ENCODE assay signal across 9 cellular contexts in the genomic region with DNA sequence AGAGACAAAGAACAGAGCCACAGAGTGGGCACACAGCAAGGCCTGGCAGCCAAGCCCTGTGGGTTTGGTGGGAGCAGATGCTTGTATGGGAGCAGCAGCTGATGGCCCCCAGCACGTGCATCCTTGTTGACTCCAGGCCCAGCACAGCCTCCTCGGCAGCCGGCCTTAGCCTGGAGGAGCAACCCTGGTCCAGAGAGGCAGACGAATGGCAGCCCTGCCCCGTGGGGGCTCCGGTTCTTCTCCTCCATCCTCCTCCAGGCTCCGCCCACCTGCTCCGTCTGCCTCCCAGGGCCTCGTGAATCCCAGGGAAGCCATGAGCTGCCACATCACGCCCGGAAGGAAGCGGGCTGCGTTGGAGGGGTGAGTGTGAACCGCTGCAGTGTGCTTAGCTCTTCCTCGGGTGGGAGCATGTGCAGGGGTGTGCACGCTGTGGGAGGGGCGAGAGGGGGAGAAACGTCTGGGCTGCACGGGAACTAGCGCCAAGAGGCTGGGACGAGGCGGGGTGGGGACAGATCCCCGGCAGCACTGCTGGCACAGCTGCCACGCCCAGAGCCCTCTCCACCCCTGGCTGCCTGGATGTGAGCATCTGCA.
DNase-seq lines count a peak whose midpoint lies in the region; ATAC-seq lines count a peak whose summit lies in the region.
"Had no signal": no experiment of that assay in that cellular context is flagged by ENCODE, and none has a peak within 500 bp of the region (broad histone marks: within the 10 kb centered on the region; RNA-seq: fewer than 3 reads in every experiment).

No MANE protein-coding gene starts in this region.

- peak; percentile 64 for DNase-seq in activated CD8-positive, alpha-beta memory T cell treated with anti-CD3 and anti-CD28 coated beads for 24 hours
- DNase-seq in activated CD8-positive, alpha-beta memory T cell treated with anti-CD3 and anti-CD28 coated beads, Interleukin-2, amount 50 U/mL, for 4 hours, result no peak
- DNase-seq in SW480 (ENCODE audit: low spot score) (peak; percentile 24), hippocampal formation (lab: John Stamatoyannopoulos, UW) (peak; percentile 43 to 59), substantia nigra (lab: John Stamatoyannopoulos, UW) (peak in 35 of 49 donors; percentile 14 to 96 (median 44)), LoVo (ENCODE audit: low spot score) (no peak), HuH-7.5 (ENCODE audit: low spot score) (no peak)

- ATAC-seq in HG02763 (IDR thresholded peaks at IDR 0.05; ENCODE audit: unreplicated experiment), result no peak
- ATAC-seq: esophagus mucosa had no signal

- peak overlapping the region; percentile 58 for H3K27ac ChIP-seq in substantia nigra (ENCODE audit: low read depth, low read length, poor library complexity, severe bottlenecking)

Comparison
In these comparisons a context has a peak if more than half of its experiments do, and no peak if none do; other contexts are left out.
1. DNase-seq: peak in activated CD8-positive, alpha-beta memory T cell treated with anti-CD3 and anti-CD28 coated beads for 24 hours (single experiment), SW480 (single experiment), hippocampal formation (2 of 2) and substantia nigra (35 of 49); none in activated CD8-positive, alpha-beta memory T cell treated with anti-CD3 and anti-CD28 coated beads, Interleukin-2, amount 50 U/mL, for 4 hours (single experiment), LoVo (single experiment) and HuH-7.5 (single experiment).